8 cellular contexts compared by ENCODE assay signal in genomic region chr15:75843618-75844610, GRCh38. TPM values are rescaled to one million over a fixed set of nuclear protein-coding genes. Genes with fewer than 3 reads are reported as not detected.
DNase-seq lines count a peak whose midpoint lies in the region; ATAC-seq and TF ChIP-seq lines count a peak whose summit lies in the region.

No MANE protein-coding gene starts in this region.

- H3K14ac ChIP-seq in IMR-90 (replicated peaks; ENCODE audit: low read depth, low read length): peak overlapping the region; percentile 99

- WGBS in IMR-90 (ENCODE audit: extremely low coverage in 2 of 2, insufficient read length in 1 of 2), 2 experiments: 1% methylated on average over 34 of the region's 87 CpGs; no CpG with 5 or more reads in 1 of the 2 experiments

- H3K9me3 ChIP-seq in IMR-90 (ENCODE audit: control insufficient read depth, insufficient read depth, low read length) (no peaks in the 10 kb centered on the region), SU-DHL-6 (ENCODE audit: insufficient read depth, low read length) (no peaks in the 10 kb centered on the region), adipocyte (ENCODE audit: control insufficient read depth, low read length) (no peaks in the 10 kb centered on the region), parathyroid adenoma (ENCODE audit: control insufficient read depth, low read length) (no peaks in the 10 kb centered on the region)

- POLR2A ChIA-PET in IMR-90 (lab: Charles Lee; ENCODE audit: unreplicated experiment): interaction anchor here (0.5 kb wide), 1 partner anchor 98 kb away, joined by 3 read pairs; no protein-coding TSS in a partner anchor

- 0 out of 3 replicates have a peak overlapping the region, but pooled peaks have one; percentile 77 for H2BK15ac ChIP-seq in IMR-90 (ENCODE audit: low read depth, low read length)

- H3K36me3 ChIP-seq in IMR-90 (ENCODE audit: control insufficient read depth, insufficient read depth, low read length) (peaks cover 1% of the 10 kb centered on the region; the same call in 1 of the 2 replicates), SU-DHL-6 (ENCODE audit: low read length) (no peaks in the 10 kb centered on the region), adipocyte (ENCODE audit: control insufficient read depth, insufficient read depth, low read length, severe bottlenecking) (no peaks in the 10 kb centered on the region), parathyroid adenoma (ENCODE audit: control insufficient read depth, insufficient read depth, low read length) (no peaks in the 10 kb centered on the region)

- in situ Hi-C loops in IMR-90 (cut with MboI; ENCODE audit: low sequenced_read_pairs): no loop called here

- peak overlapping the region; percentile 99 for H3K23ac ChIP-seq in IMR-90 (ENCODE audit: low read depth, low read length)

- ATAC-seq in GM21381 (IDR thresholded peaks at IDR 0.05; ENCODE audit: unreplicated experiment): peak; percentile 55
- peak; percentile 81 for ATAC-seq in IMR-90 (ENCODE audit: low read depth)

- CTCF ChIA-PET in IMR-90 (lab: Yijun Ruan, JAX): interaction anchor here (1.0 kb wide), 1 partner anchor 9 kb away, joined by 4 read pairs; no protein-coding TSS in a partner anchor

- no peaks in the 10 kb centered on the region for H3K9me2 ChIP-seq in SU-DHL-6 (replicated peaks; ENCODE audit: insufficient read depth, low read length)

- peaks cover 16% of the 10 kb centered on the region; the same call in 1 of the 2 replicates for H3F3A ChIP-seq in SU-DHL-6 (ENCODE audit: insufficient read depth)

- H2AK9ac ChIP-seq in IMR-90 (replicated peaks; ENCODE audit: low read depth, low read length, poor library complexity): peak overlapping the region; percentile 99

- dilution Hi-C loops in IMR-90 (cut with HindIII; ENCODE audit: low sequenced_read_pairs, unreplicated experiment): no loop called here

- BruUV-seq in IMR-90 (replicated peaks; lab: Mats Ljungman, UMichigan): TSS peak; percentile 30

- peaks cover 13% of the 10 kb centered on the region; the same call in 1 of the 2 replicates for H3K9me1 ChIP-seq in IMR-90 (ENCODE audit: insufficient read depth, low read length)

- peak overlapping the region; percentile 97 for H3K18ac ChIP-seq in IMR-90 (ENCODE audit: low read depth, low read length)

- TF ChIP-seq RAD21 in IMR-90 (IDR thresholded peaks at IDR 0.05; ENCODE audit: low read length): no peak

- no peaks in the 10 kb centered on the region for H3K27me3 ChIP-seq in IMR-90 (ENCODE audit: control insufficient read depth, insufficient read depth, low read length)
- no peaks in the 10 kb centered on the region for H3K27me3 ChIP-seq in SU-DHL-6 (ENCODE audit: low read length)
- H3K27me3 ChIP-seq in adipocyte (replicated peaks; ENCODE audit: control insufficient read depth, insufficient read depth, low read length): no peaks in the 10 kb centered on the region
- no peaks in the 10 kb centered on the region for H3K27me3 ChIP-seq in parathyroid adenoma (ENCODE audit: control insufficient read depth, insufficient read depth, low read length)

- H2BK5ac ChIP-seq in IMR-90 (ENCODE audit: low read depth, low read length, poor library complexity, severe bottlenecking): peak overlapping the region; percentile 80

- peak overlapping the region; percentile 95 for H3K4me2 ChIP-seq in IMR-90 (ENCODE audit: low read depth, low read length)
- H3K4me2 ChIP-seq in SU-DHL-6 (ENCODE audit: low read depth, low read length, poor library complexity, severe bottlenecking): peak overlapping the region; percentile 93
- peak overlapping the region; percentile 94 for H3K4me2 ChIP-seq in parathyroid adenoma (ENCODE audit: low read length)

- peak overlapping the region; percentile 98 for H3K4ac ChIP-seq in IMR-90 (ENCODE audit: low read depth, low read length)

- H4K91ac ChIP-seq in IMR-90 (ENCODE audit: insufficient read depth, low read depth, low read length): peak overlapping the region; percentile 93

- peak overlapping the region; percentile 98 for H3K9ac ChIP-seq in IMR-90 (ENCODE audit: low read depth, low read length)
- H3K9ac ChIP-seq in SU-DHL-6 (ENCODE audit: low read length): peak overlapping the region; percentile 94
- H3K9ac ChIP-seq in adipocyte (ENCODE audit: low read length): peak overlapping the region; percentile 96
- H3K9ac ChIP-seq in parathyroid adenoma: peak overlapping the region; percentile 67

- peaks cover 34% of the 10 kb centered on the region for H4K20me1 ChIP-seq in IMR-90 (ENCODE audit: insufficient read depth, low read length)
- peaks cover 17% of the 10 kb centered on the region; the same call in 1 of the 2 replicates for H4K20me1 ChIP-seq in SU-DHL-6 (ENCODE audit: low read depth, low read length)

- H4K8ac ChIP-seq in IMR-90 (ENCODE audit: low read depth in 2 of 2, low read length in 2 of 2): peak overlapping the region; percentile 82 to 98

- H2AK5ac ChIP-seq in IMR-90 (ENCODE audit: low read depth, low read length): peak overlapping the region; percentile 98

- H2BK120ac ChIP-seq in IMR-90 (ENCODE audit: low read depth, low read length): peak overlapping the region; percentile 67

- H2BK20ac ChIP-seq in IMR-90 (ENCODE audit: low read depth, low read length): no peak overlapping the region

- peak; percentile 11; the same call in 1 of the 2 replicates for TF ChIP-seq POLR2A in IMR-90 (IDR thresholded peaks at IDR 0.05; ENCODE audit: low read depth, low read length)

- intact Hi-C loops in IMR-90 (cut with micrococcal nuclease): no loop called here
- intact Hi-C loops in cardiac septum (cut with DNase I): loop anchor here (2.0 to 5.0 kb wide), 2 partner anchors 59 to 392 kb away; partner anchors contain the start of genes FBXO22 and SIN3A

- H3K79me2 ChIP-seq in SU-DHL-6 (ENCODE audit: insufficient read depth, low read length) (peaks cover 36% of the 10 kb centered on the region), parathyroid adenoma (peaks cover 4% of the 10 kb centered on the region)

- peaks cover 14 to 33% of the 10 kb centered on the region in 2 experiments; a peak in 3 of 4 replicates for H3K79me1 ChIP-seq in IMR-90 (ENCODE audit: low read depth in 1 of 2, low read length in 2 of 2)

- no peak for TF ChIP-seq CTCF in IMR-90 (conservative IDR thresholded peaks at IDR 0.05; ENCODE audit: low read depth, low read length)
- no peak for TF ChIP-seq CTCF in SU-DHL-6 (IDR thresholded peaks at IDR 0.05; ENCODE audit: insufficient read depth, low read length, poor library complexity, severe bottlenecking)
- no peak for TF ChIP-seq CTCF in parathyroid adenoma (IDR thresholded peaks at IDR 0.05)

- H2AFZ ChIP-seq in IMR-90 (replicated peaks; ENCODE audit: low read length, poor library complexity) (peak overlapping the region; percentile 98), SU-DHL-6 (ENCODE audit: low read depth, low read length, severe bottlenecking) (peak overlapping the region; percentile 85), parathyroid adenoma (peak overlapping the region; percentile 95)

- H3K4me1 ChIP-seq in IMR-90 (ENCODE audit: control insufficient read depth, insufficient read depth, low read length) (peaks cover 8% of the 10 kb centered on the region), adipocyte (ENCODE audit: control insufficient read depth, insufficient read depth, low read length) (peaks cover 24% of the 10 kb centered on the region), parathyroid adenoma (no peaks in the 10 kb centered on the region)

- H3K27ac ChIP-seq in IMR-90 (ENCODE audit: insufficient read depth, low read length) (peak overlapping the region; percentile 91), SU-DHL-6 (ENCODE audit: low read depth, low read length) (peak overlapping the region; percentile 56), parathyroid adenoma (peak overlapping the region; percentile 81)

- DNase-seq in CMK (ENCODE audit: low read depth) (peak; percentile 29), IMR-90 (peak; percentile 37), adipocyte (ENCODE audit: low read depth) (peak; percentile 77), cardiac septum (ENCODE audit: low spot score) (peak; percentile 79), ureter (ENCODE audit: low spot score) (peak; percentile 71)

- H3K56ac ChIP-seq in IMR-90 (ENCODE audit: extremely low read depth, insufficient read depth, low read length): peak overlapping the region; percentile 82

- peak overlapping the region; percentile 97 for H4K5ac ChIP-seq in IMR-90 (ENCODE audit: low read depth, low read length)

- H3K4me3 ChIP-seq in IMR-90 (ENCODE audit: insufficient read depth, low read depth, low read length) (peak overlapping the region; percentile 99), SU-DHL-6 (ENCODE audit: insufficient read depth, low read length, poor library complexity, severe bottlenecking) (peak overlapping the region; percentile 89), adipocyte (ENCODE audit: low read length) (peak overlapping the region; percentile 92), parathyroid adenoma (ENCODE audit: low read depth, low read length) (peak overlapping the region; percentile 77)

TF ChIP-seq in IMR-90, 13 proteins besides CTCF, POLR2A, EP300 and RAD21:
- TF ChIP-seq CEBPB (IDR thresholded peaks at IDR 0.05; ENCODE audit: low read depth, low read length) (no peak), MAZ (IDR thresholded peaks at IDR 0.05; ENCODE audit: borderline replicate concordance, low read depth, low read length) (0 out of 2 replicates have a peak, but pooled peaks have one; percentile 47)

RNA-seq across cellular contexts. Expression of gene UBE2Q2, which starts 0.7 kb away (rescaled TPM):
- total RNA-seq in IMR-90 (2012; rRNA removed) (28.9 and 44.2 TPM in 2 replicates), cardiac septum (38.3 TPM), ureter (29.1 TPM)
- polyA plus RNA-seq in IMR-90 (2012; rRNA removed): 14.0 and 18.0 TPM in 2 replicates
- polyA plus RNA-seq in IMR-90 (2012; cell fraction: cytosol; rRNA removed): 3.6 and 7.7 TPM in 2 replicates
- 6.6 and 18.5 TPM in 2 replicates for polyA plus RNA-seq in IMR-90 (2012; cell fraction: nucleus; rRNA removed; ENCODE audit: low replicate concordance)

RNA-seq across cellular contexts. Expression of gene FBXO22, which starts 59.8 kb away (rescaled TPM):
- total RNA-seq in IMR-90 (2012; rRNA removed) (43.3 and 45.2 TPM in 2 replicates), cardiac septum (19.1 TPM), ureter (28.2 TPM)
- 22.4 and 24.5 TPM in 2 replicates for polyA plus RNA-seq in IMR-90 (2012; rRNA removed)
- 18.6 and 22.9 TPM in 2 replicates for polyA plus RNA-seq in IMR-90 (2012; cell fraction: cytosol; rRNA removed)
- 11.2 and 17.7 TPM in 2 replicates for polyA plus RNA-seq in IMR-90 (2012; cell fraction: nucleus; rRNA removed; ENCODE audit: low replicate concordance)

Comparison
In these comparisons a context has a peak if more than half of its experiments do, and no peak if none do; other contexts are left out.
1. Peak in every context shown above with its lines: DNase-seq, ATAC-seq, H3K4me3 ChIP-seq and H3K27ac ChIP-seq.
2. DNase-seq: peak in every context shown above with its lines; median percentile 79 in cardiac septum; 77 in adipocyte; 71 in ureter; 37 in IMR-90; 29 in CMK.